ENCODE assay signal across 8 cellular contexts in genomic region chr14:63308723-63309317, GRCh38. TPM values are rescaled to one million over a fixed set of nuclear protein-coding genes. Genes with fewer than 3 reads are reported as not detected.
DNase-seq lines count a peak whose midpoint lies in the region; ATAC-seq and TF ChIP-seq lines count a peak whose summit lies in the region.

No MANE protein-coding gene starts in this region.

- 59 to 61% methylated on average over 7 of the region's 7 CpGs for WGBS in upper lobe of left lung, 2 donors

- peak; percentile 53 for DNase-seq in Caco-2
- DNase-seq in iPS DF 4.7 (ENCODE audit: extremely low read depth, low spot score): peak; percentile 28
- DNase-seq in hypothalamus (lab: John Stamatoyannopoulos, UW): no peak
- DNase-seq in upper lobe of left lung: no peak
- no peak for DNase-seq in substantia nigra (lab: John Stamatoyannopoulos, UW)

- POLR2A ChIA-PET in Caco-2 (lab: Charles Lee): no interaction called here

- no peak overlapping the region for H3K4me3 ChIP-seq in Caco-2 (ENCODE audit: low read depth, low read length)
- no peak overlapping the region for H3K4me3 ChIP-seq in OCI-LY1 (ENCODE audit: low read depth, low read length, poor library complexity, severe bottlenecking)
- H3K4me3 ChIP-seq in upper lobe of left lung: no peak overlapping the region

- no peak overlapping the region for H3K27ac Mint-ChIP-seq in Caco-2 (ENCODE audit: unreplicated experiment)

- TF ChIP-seq CTCF in Caco-2 (IDR thresholded peaks at IDR 0.05; ENCODE audit: insufficient read depth in 1 of 2, low read depth in 1 of 2, low read length in 1 of 2, severe bottlenecking in 1 of 2, unreplicated experiment in 1 of 2) (peak; percentile 59 to 84), OCI-LY1 (IDR thresholded peaks at IDR 0.05; ENCODE audit: low read length) (peak; percentile 69), upper lobe of left lung (IDR thresholded peaks at IDR 0.05) (peak in 2 of 6 experiments; percentile 28 to 29)

- H3K4me1 Mint-ChIP-seq in Caco-2 (ENCODE audit: low read depth, unreplicated experiment): no peaks in the 10 kb centered on the region

- no peak overlapping the region for H3K9ac ChIP-seq in OCI-LY1 (ENCODE audit: low read length)

- no peaks in the 10 kb centered on the region for H3K36me3 Mint-ChIP-seq in Caco-2 (ENCODE audit: insufficient read depth, unreplicated experiment)

- no peaks in the 10 kb centered on the region for H3K9me3 ChIP-seq in Caco-2
- no peaks in the 10 kb centered on the region for H3K9me3 ChIP-seq in OCI-LY1 (ENCODE audit: low read length)
- no peaks in the 10 kb centered on the region for H3K9me3 ChIP-seq in upper lobe of left lung

- H3K27me3 ChIP-seq in Caco-2 (replicated peaks; ENCODE audit: control insufficient read depth, insufficient read depth, low read length) (no peaks in the 10 kb centered on the region; the same call in 1 of the 2 replicates), OCI-LY1 (ENCODE audit: insufficient read depth, low read length) (no peaks in the 10 kb centered on the region), upper lobe of left lung (no peaks in the 10 kb centered on the region)

- no peaks in the 10 kb centered on the region for H3K9me3 Mint-ChIP-seq in Caco-2 (ENCODE audit: unreplicated experiment)

- ATAC-seq in GM21367 (IDR thresholded peaks at IDR 0.05; ENCODE audit: unreplicated experiment): peak; percentile 70
- no peak for ATAC-seq in upper lobe of left lung (ENCODE audit: low FRiP score in 2 of 2)
- ATAC-seq in HG03571 (IDR thresholded peaks at IDR 0.05; ENCODE audit: unreplicated experiment): no peak

- H3K4me1 ChIP-seq in Caco-2 (no peaks in the 10 kb centered on the region), OCI-LY1 (ENCODE audit: insufficient read depth, low read length, severe bottlenecking) (no peaks in the 10 kb centered on the region), upper lobe of left lung (no peaks in the 10 kb centered on the region)

- TF ChIP-seq EP300 in upper lobe of left lung (IDR thresholded peaks at IDR 0.05): no peak

- H3K36me3 ChIP-seq in Caco-2 (ENCODE audit: control insufficient read depth, insufficient read depth, low read length): no peaks in the 10 kb centered on the region
- H3K36me3 ChIP-seq in OCI-LY1 (ENCODE audit: insufficient read depth, low read length): no peaks in the 10 kb centered on the region
- H3K36me3 ChIP-seq in upper lobe of left lung: no peaks in the 10 kb centered on the region

- CTCF ChIA-PET in Caco-2 (lab: Charles Lee): no interaction called here

- BruUV-seq in Caco-2 (replicated peaks; lab: Mats Ljungman, UMichigan): no TSS peak

- TF ChIP-seq POLR2A in upper lobe of left lung (IDR thresholded peaks at IDR 0.05): no peak

- no peaks in the 10 kb centered on the region for H3K9me2 ChIP-seq in OCI-LY1 (ENCODE audit: low read depth, low read length)

- H3K27ac ChIP-seq in OCI-LY1 (ENCODE audit: low read depth, low read length, poor library complexity, severe bottlenecking) (no peak overlapping the region), upper lobe of left lung (no peak overlapping the region), substantia nigra (ENCODE audit: low read depth, low read length, poor library complexity, severe bottlenecking) (no peak overlapping the region)

- no peak overlapping the region for H3K4me3 Mint-ChIP-seq in Caco-2 (ENCODE audit: unreplicated experiment)

- H2AFZ ChIP-seq in OCI-LY1 (ENCODE audit: low read length): no peak overlapping the region

- intact Hi-C loops in Caco-2 (cut with micrococcal nuclease; ENCODE audit: unreplicated experiment): loop anchor here (1.0 kb wide), 1 partner anchor 1146 kb away; no protein-coding TSS in a partner anchor

- H3K79me2 ChIP-seq in OCI-LY1 (ENCODE audit: insufficient read depth, low read length): no peaks in the 10 kb centered on the region

- H3K27me3 Mint-ChIP-seq in Caco-2 (ENCODE audit: insufficient read depth, unreplicated experiment): peaks cover 12% of the 10 kb centered on the region

- H4K20me1 ChIP-seq in OCI-LY1 (ENCODE audit: insufficient read depth, low read length): no peaks in the 10 kb centered on the region

- H3K4me2 ChIP-seq in OCI-LY1 (ENCODE audit: low read length): no peak overlapping the region

- no peaks in the 10 kb centered on the region for H3F3A ChIP-seq in OCI-LY1 (ENCODE audit: insufficient read depth, low read length)

RNA-seq across cellular contexts. Expression of gene GPHB5, which starts 9.9 kb away (rescaled TPM):
- total RNA-seq in Caco-2 (2022) (not detected in 2 replicates), upper lobe of left lung (not detected)

Comparison
In these comparisons a context has a peak if more than half of its experiments do, and no peak if none do; other contexts are left out.
1. DNase-seq: peak in Caco-2 (2 of 2) and iPS DF 4.7 (single experiment); none in hypothalamus (0 of 51), upper lobe of left lung (0 of 2) and substantia nigra (0 of 49).